Comparison of ENCODE assay signal across 22 cellular contexts in the genomic region with DNA sequence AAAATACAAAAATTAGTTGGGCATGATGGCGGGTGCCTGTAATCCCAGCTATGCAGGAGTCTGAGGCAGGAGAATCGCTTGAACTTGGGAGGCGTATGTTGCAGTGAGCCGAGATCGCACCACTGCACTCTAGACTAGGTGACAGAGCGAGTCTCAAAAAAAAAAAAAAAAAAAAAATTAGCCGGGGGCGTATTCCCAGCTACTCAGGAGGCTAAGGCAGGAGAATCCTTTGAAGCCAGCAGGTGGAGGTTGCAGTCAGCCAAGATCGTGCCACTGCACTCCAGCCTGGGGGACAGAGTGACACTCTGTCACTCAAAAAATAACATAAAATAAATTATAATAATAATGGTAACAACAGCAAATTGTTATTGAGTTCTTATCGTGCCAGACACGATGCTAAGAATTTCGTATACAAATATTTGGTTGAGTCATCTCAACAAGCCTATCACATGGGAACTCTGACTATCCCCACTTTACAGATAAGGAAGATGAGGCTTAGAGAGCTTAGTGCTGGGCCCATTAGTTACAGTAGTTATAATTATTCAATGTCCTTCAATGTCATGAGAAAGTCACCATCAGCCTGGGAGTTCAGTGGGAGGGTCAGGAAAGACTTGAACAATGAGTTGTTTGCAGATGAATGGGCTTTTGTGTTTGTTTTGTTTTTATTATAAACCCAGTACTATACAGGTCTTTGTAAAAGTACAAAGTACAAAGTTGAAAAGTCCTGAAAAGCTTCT. TPM values are rescaled to one million over a fixed set of nuclear protein-coding genes. Genes with fewer than 3 reads are reported as not detected.
A peak's percentile ranks its signal among the peaks of the same experiment; 100 is the strongest.
DNase-seq lines count a peak whose midpoint lies in the region; ATAC-seq, FAIRE-seq and TF ChIP-seq lines count a peak whose summit lies in the region.
"Had no signal": no experiment of that assay in that cellular context is flagged by ENCODE, and none has a peak within 500 bp of the region (broad histone marks: within the 10 kb centered on the region; RNA-seq: fewer than 3 reads in every experiment).

No MANE protein-coding gene starts in this region.

- TF ChIP-seq EP300 in HepG2 (IDR thresholded peaks at IDR 0.05; ENCODE audit: low read depth in 2 of 2, low read length in 2 of 2) (0 out of 4 replicates have a peak, but pooled peaks of 1 of the 2 experiments have one; percentile 9), HepG2 (CRISPR knock-in tag; IDR thresholded peaks at IDR 0.05; ENCODE audit: borderline replicate concordance) (no peak)

- no peak overlapping the region for H3K9ac ChIP-seq in HepG2 (ENCODE audit: insufficient read depth, low read depth, low read length)

- no peak overlapping the region for H3K27ac ChIP-seq in HepG2 (ENCODE audit: extremely low read length, insufficient read depth, low read length)
- no peak overlapping the region for H3K27ac ChIP-seq in right lobe of liver
- peak overlapping the region; percentile 18 for H3K27ac ChIP-seq in hepatocyte

- no peaks in the 10 kb centered on the region for H3K36me3 ChIP-seq in HepG2 (replicated peaks in 1 of 2; ENCODE audit: control insufficient read depth in 1 of 2, insufficient read depth in 2 of 2, low read length in 2 of 2)
- no peaks in the 10 kb centered on the region for H3K36me3 ChIP-seq in right lobe of liver
- no peaks in the 10 kb centered on the region for H3K36me3 ChIP-seq in hepatocyte (replicated peaks; ENCODE audit: insufficient read depth, low read depth)

- H3K4me2 ChIP-seq in HepG2 (ENCODE audit: low read depth, low read length) (peak overlapping the region; percentile 39), hepatocyte (no peak overlapping the region)

- H3K9me2 ChIP-seq in hepatocyte (replicated peaks; ENCODE audit: insufficient read depth) = no peaks in the 10 kb centered on the region

- H2AFZ ChIP-seq in HepG2 (ENCODE audit: low read length) (no peak overlapping the region), hepatocyte (no peak overlapping the region)

- TF ChIP-seq POLR2A in HepG2 (IDR thresholded peaks at IDR 0.05; ENCODE audit: insufficient read depth in 1 of 2, low read depth in 2 of 2, low read length in 2 of 2) (no peak), right lobe of liver (IDR thresholded peaks at IDR 0.05) (no peak)

- CTCF ChIA-PET in HepG2 (lab: Yijun Ruan, JAX; ENCODE audit: low intra/inter-chr PET ratio, low total read pairs) = no interaction called here

- POLR2A ChIA-PET in HepG2 (lab: Yijun Ruan, JAX) = interaction anchor here (1.3 kb wide), 1 partner anchor 9 kb away, joined by 3 read pairs; no protein-coding TSS in a partner anchor

- H3K4me1 ChIP-seq in HepG2 (ENCODE audit: insufficient read depth, low read length) (peaks cover 56% of the 10 kb centered on the region), right lobe of liver (no peaks in the 10 kb centered on the region), hepatocyte (ENCODE audit: insufficient read depth) (peaks cover 3% of the 10 kb centered on the region)

- intact Hi-C loops in HepG2 (cut with micrococcal nuclease; ENCODE audit: unreplicated experiment) = no loop called here
- intact Hi-C loops in right lobe of liver (cut with DNase I) = no loop called here

- H3K27me3 ChIP-seq in HepG2 (ENCODE audit: control insufficient read depth in 1 of 2, insufficient read depth in 2 of 2, low read length in 2 of 2) (no peaks in the 10 kb centered on the region), right lobe of liver (no peaks in the 10 kb centered on the region), hepatocyte (no peaks in the 10 kb centered on the region)

- peak; percentile 74 for DNase-seq in HepG2 (ENCODE audit: low spot score)
- no peak for DNase-seq in right lobe of liver
- no peak for DNase-seq in hepatocyte (ENCODE audit: low spot score)
- DNase-seq in Kasumi-1 (lab: John Stamatoyannopoulos, UW) = no peak
- DNase-seq in SHP77 treated with DMSO at 0.1 percent for 48 hours (lab: John Stamatoyannopoulos, UW) = no peak
- DNase-seq: activated CD8-positive, alpha-beta T cell treated with anti-CD3 and anti-CD28 coated beads for 36 hours; activated naive CD4-positive, alpha-beta T cell treated with anti-CD3 and anti-CD28 coated beads for 36 hours; activated T-cell treated with anti-CD3 and anti-CD28 coated beads, Interleukin-2, amount 50 U/mL, for 24 hours; anterior cingulate cortex; central memory CD4-positive, alpha-beta T cell; left cardiac atrium; NCI-H69; Right ventricle myocardium superior; stimulated activated CD4-positive, alpha-beta T cell treated with anti-CD3 and anti-CD28 coated beads, Interleukin-4, amount 100 ng/mL, for 24 hours; T-helper 2 cell had no signal

- TF ChIP-seq RAD21 in HepG2 (CRISPR knock-in tag; IDR thresholded peaks at IDR 0.05) = no peak

- in situ Hi-C loops in HepG2 (cut with HindIII; ENCODE audit: extremely low pct_ligation_motif_present, low pct_unique_long_range_greater_than_20kb) = loop anchor here (25.0 kb wide), 2 partner anchors 406 to 631 kb away; a partner anchor contains a TSS

- H4K20me1 ChIP-seq in HepG2 (ENCODE audit: insufficient read depth, low read length) (no peaks in the 10 kb centered on the region), hepatocyte (ENCODE audit: insufficient read depth, poor library complexity, severe bottlenecking) (no peaks in the 10 kb centered on the region)

- no peak for FAIRE-seq in HepG2 (lab: Jason Lieb, UNC)

- TF ChIP-seq CTCF in HepG2 (CRISPR knock-in tag; IDR thresholded peaks at IDR 0.05) = no peak
- TF ChIP-seq CTCF in right lobe of liver (IDR thresholded peaks at IDR 0.05) = no peak
- no peak for TF ChIP-seq CTCF in hepatocyte (IDR thresholded peaks at IDR 0.05; ENCODE audit: poor library complexity)

- 30% methylated on average over 12 of the region's 12 CpGs for whole genome bisulfite sequencing in HepG2 (ENCODE audit: low lambda C conversion rate)
- WGBS in right lobe of liver (ENCODE audit: insufficient coverage, low coverage, low lambda C conversion rate, missing lambda C conversion rate) = 55% methylated on average over 7 of the region's 12 CpGs
- WGBS in hepatocyte (ENCODE audit: low lambda C conversion rate, missing lambda C conversion rate) = 73% methylated on average over 12 of the region's 12 CpGs

- ATAC-seq in HepG2 (peak; percentile 46; the same call in 2 of the 3 replicates), right lobe of liver (no peak), GM19397 (IDR thresholded peaks at IDR 0.05; ENCODE audit: unreplicated experiment) (no peak)
- ATAC-seq: activated CD8-positive, alpha-beta T cell treated with anti-CD3 and anti-CD28 coated beads for 36 hours; esophagus mucosa; left cardiac atrium had no signal

- BruUV-seq in HepG2 (replicated peaks; lab: Mats Ljungman, UMichigan) = no TSS peak

- H3K9me3 ChIP-seq in HepG2 (ENCODE audit: low read length) (no peaks in the 10 kb centered on the region), right lobe of liver (no peaks in the 10 kb centered on the region), hepatocyte (ENCODE audit: low read depth) (no peaks in the 10 kb centered on the region)

- H3K4me3 ChIP-seq in HepG2 (replicated peaks in 1 of 3; ENCODE audit: insufficient read depth in 1 of 3, low read depth in 2 of 3, low read length in 3 of 3) = no peak overlapping the region; a peak in 1 of 6 replicates
- H3K4me3 ChIP-seq in right lobe of liver = no peak overlapping the region
- H3K4me3 ChIP-seq in hepatocyte = no peak overlapping the region

- H3K79me2 ChIP-seq in HepG2 (ENCODE audit: insufficient read depth, low read length) (no peaks in the 10 kb centered on the region), hepatocyte (no peaks in the 10 kb centered on the region)

RNA-seq across cellular contexts. Expression of a gene that starts 19.4 kb away (rescaled TPM):
- total RNA-seq in HepG2 (2016; rRNA removed; fragmentation: Illumina TruSeq; extraction: Trizol) (not detected in 2 replicates), right lobe of liver (not detected), hepatocyte (not detected in 2 replicates)
- total RNA-seq in HepG2 (2016; cell fraction: cytosol; rRNA removed; fragmentation: Illumina TruSeq; extraction: Trizol; ENCODE audit: low read depth) = not detected in 2 replicates
- not detected in 2 replicates for total RNA-seq in HepG2 (2016; cell fraction: insoluble cytoplasmic fraction; rRNA removed; fragmentation: Illumina TruSeq; extraction: Trizol)
- total RNA-seq in HepG2 (2016; cell fraction: membrane; rRNA removed; fragmentation: Illumina TruSeq; extraction: Trizol) = not detected in 2 replicates
- not detected in 2 replicates for total RNA-seq in HepG2 (2016; cell fraction: nucleus; rRNA removed; fragmentation: Illumina TruSeq; extraction: Trizol)
- polyA plus RNA-seq in HepG2 (2011; rRNA removed) (not detected in 2 replicates), hepatocyte (not detected in 2 replicates)
- polyA plus RNA-seq in HepG2 (2011; cell fraction: cytosol; rRNA removed) = not detected in 2 replicates
- not detected in 2 replicates for polyA plus RNA-seq in HepG2 (2011; cell fraction: nucleus; rRNA removed)
- not detected in 2 replicates for polyA plus RNA-seq in HepG2 (2012)
- polyA plus RNA-seq in HepG2 (2016; cell fraction: cytosol; fragmentation: Illumina TruSeq; extraction: Trizol; ENCODE audit: low read depth) = not detected in 2 replicates
- polyA plus RNA-seq in HepG2 (2016; cell fraction: insoluble cytoplasmic fraction; fragmentation: Illumina TruSeq; extraction: Trizol; ENCODE audit: low read depth) = not detected in 2 replicates
- not detected in 2 replicates for polyA plus RNA-seq in HepG2 (2016; cell fraction: membrane; fragmentation: Illumina TruSeq; extraction: Trizol; ENCODE audit: low read depth)
- polyA plus RNA-seq in HepG2 (2016; cell fraction: nucleus; fragmentation: Illumina TruSeq; extraction: Trizol; ENCODE audit: insufficient read depth, low read depth) = not detected in 2 replicates
- polyA minus RNA-seq in HepG2 (2011; rRNA and poly(A)+ RNA removed; ENCODE audit: low replicate concordance) = not detected in 2 replicates
- not detected in 2 replicates for polyA minus RNA-seq in HepG2 (2011; cell fraction: cytosol; rRNA and poly(A)+ RNA removed)
- polyA minus RNA-seq in HepG2 (2011; cell fraction: nucleus; rRNA and poly(A)+ RNA removed) = not detected in 2 replicates
- total RNA-seq: activated CD8-positive, alpha-beta T cell treated with anti-CD3 and anti-CD28 coated beads for 36 hours; activated naive CD4-positive, alpha-beta T cell treated with anti-CD3 and anti-CD28 coated beads for 36 hours; esophagus mucosa; left cardiac atrium; mononuclear cell; pulmonary artery endothelial cell; Right ventricle myocardium superior; ureter had no signal
- polyA plus RNA-seq: BJ had no signal

RNA-seq across cellular contexts. Expression of a gene that starts 21.7 kb away (rescaled TPM):
- total RNA-seq in HepG2 (2016; rRNA removed; fragmentation: Illumina TruSeq; extraction: Trizol) (0.02 TPM in 1 of 2 replicates, not detected in the other), right lobe of liver (under 1 TPM in 2 of 6 experiments, not detected in 4; 0.07 to 0.42 TPM), hepatocyte (0.80 and 1.4 TPM in 2 replicates)
- not detected in 2 replicates for total RNA-seq in HepG2 (2016; cell fraction: cytosol; rRNA removed; fragmentation: Illumina TruSeq; extraction: Trizol; ENCODE audit: low read depth)
- total RNA-seq in HepG2 (2016; cell fraction: insoluble cytoplasmic fraction; rRNA removed; fragmentation: Illumina TruSeq; extraction: Trizol) = not detected in 2 replicates
- total RNA-seq in HepG2 (2016; cell fraction: membrane; rRNA removed; fragmentation: Illumina TruSeq; extraction: Trizol) = not detected in 2 replicates
- not detected in 2 replicates for total RNA-seq in HepG2 (2016; cell fraction: nucleus; rRNA removed; fragmentation: Illumina TruSeq; extraction: Trizol)
- polyA plus RNA-seq in HepG2 (2011; rRNA removed) (0.01 and 0.24 TPM in 2 replicates), hepatocyte (3.9 and 4.6 TPM in 2 replicates)
- not detected in 2 replicates for polyA plus RNA-seq in HepG2 (2011; cell fraction: cytosol; rRNA removed)
- 0.12 and 0.23 TPM in 2 replicates for polyA plus RNA-seq in HepG2 (2011; cell fraction: nucleus; rRNA removed)
- polyA plus RNA-seq in HepG2 (2012) = not detected in 2 replicates
- not detected in 2 replicates for polyA plus RNA-seq in HepG2 (2016; cell fraction: cytosol; fragmentation: Illumina TruSeq; extraction: Trizol; ENCODE audit: low read depth)
- not detected in 2 replicates for polyA plus RNA-seq in HepG2 (2016; cell fraction: insoluble cytoplasmic fraction; fragmentation: Illumina TruSeq; extraction: Trizol; ENCODE audit: low read depth)
- not detected in 2 replicates for polyA plus RNA-seq in HepG2 (2016; cell fraction: membrane; fragmentation: Illumina TruSeq; extraction: Trizol; ENCODE audit: low read depth)
- not detected in 2 replicates for polyA plus RNA-seq in HepG2 (2016; cell fraction: nucleus; fragmentation: Illumina TruSeq; extraction: Trizol; ENCODE audit: insufficient read depth, low read depth)
- polyA minus RNA-seq in HepG2 (2011; rRNA and poly(A)+ RNA removed; ENCODE audit: low replicate concordance) = 13.6 TPM in 1 of 2 replicates, not detected in the other
- not detected in 2 replicates for polyA minus RNA-seq in HepG2 (2011; cell fraction: cytosol; rRNA and poly(A)+ RNA removed)
- polyA minus RNA-seq in HepG2 (2011; cell fraction: nucleus; rRNA and poly(A)+ RNA removed) = 0.13 and 0.25 TPM in 2 replicates
- total RNA-seq: activated CD8-positive, alpha-beta T cell treated with anti-CD3 and anti-CD28 coated beads for 36 hours; mononuclear cell had no signal

RNA-seq across cellular contexts. Expression of a gene that starts 27.3 kb away (rescaled TPM):
- total RNA-seq in HepG2 (2016; rRNA removed; fragmentation: Illumina TruSeq; extraction: Trizol) (not detected in 2 replicates), right lobe of liver (not detected), hepatocyte (0.20 TPM in 1 of 2 replicates, not detected in the other)
- total RNA-seq in HepG2 (2016; cell fraction: cytosol; rRNA removed; fragmentation: Illumina TruSeq; extraction: Trizol; ENCODE audit: low read depth) = not detected in 2 replicates
- total RNA-seq in HepG2 (2016; cell fraction: insoluble cytoplasmic fraction; rRNA removed; fragmentation: Illumina TruSeq; extraction: Trizol) = not detected in 2 replicates
- total RNA-seq in HepG2 (2016; cell fraction: membrane; rRNA removed; fragmentation: Illumina TruSeq; extraction: Trizol) = not detected in 2 replicates
- total RNA-seq in HepG2 (2016; cell fraction: nucleus; rRNA removed; fragmentation: Illumina TruSeq; extraction: Trizol) = not detected in 2 replicates
- polyA plus RNA-seq in HepG2 (2011; rRNA removed) (not detected in 2 replicates), hepatocyte (not detected in 2 replicates)
- not detected in 2 replicates for polyA plus RNA-seq in HepG2 (2011; cell fraction: cytosol; rRNA removed)
- not detected in 2 replicates for polyA plus RNA-seq in HepG2 (2011; cell fraction: nucleus; rRNA removed)
- not detected in 2 replicates for polyA plus RNA-seq in HepG2 (2012)
- polyA plus RNA-seq in HepG2 (2016; cell fraction: cytosol; fragmentation: Illumina TruSeq; extraction: Trizol; ENCODE audit: low read depth) = not detected in 2 replicates
- polyA plus RNA-seq in HepG2 (2016; cell fraction: insoluble cytoplasmic fraction; fragmentation: Illumina TruSeq; extraction: Trizol; ENCODE audit: low read depth) = not detected in 2 replicates
- not detected in 2 replicates for polyA plus RNA-seq in HepG2 (2016; cell fraction: membrane; fragmentation: Illumina TruSeq; extraction: Trizol; ENCODE audit: low read depth)
- not detected in 2 replicates for polyA plus RNA-seq in HepG2 (2016; cell fraction: nucleus; fragmentation: Illumina TruSeq; extraction: Trizol; ENCODE audit: insufficient read depth, low read depth)
- 0.07 TPM in 1 of 2 replicates, not detected in the other for polyA minus RNA-seq in HepG2 (2011; rRNA and poly(A)+ RNA removed; ENCODE audit: low replicate concordance)
- not detected in 2 replicates for polyA minus RNA-seq in HepG2 (2011; cell fraction: cytosol; rRNA and poly(A)+ RNA removed)
- not detected in 2 replicates for polyA minus RNA-seq in HepG2 (2011; cell fraction: nucleus; rRNA and poly(A)+ RNA removed)
- total RNA-seq: A172; activated CD8-positive, alpha-beta T cell treated with anti-CD3 and anti-CD28 coated beads for 36 hours; activated naive CD4-positive, alpha-beta T cell treated with anti-CD3 and anti-CD28 coated beads for 36 hours; mononuclear cell; pulmonary artery endothelial cell; Right ventricle myocardium superior; ureter had no signal
- polyA plus RNA-seq: BJ had no signal

RNA-seq across cellular contexts. Expression of a gene that starts 45.9 kb away (rescaled TPM):
- total RNA-seq in HepG2 (2016; rRNA removed; fragmentation: Illumina TruSeq; extraction: Trizol) (not detected in 2 replicates), right lobe of liver (not detected), hepatocyte (not detected in 2 replicates)
- total RNA-seq in HepG2 (2016; cell fraction: cytosol; rRNA removed; fragmentation: Illumina TruSeq; extraction: Trizol; ENCODE audit: low read depth) = not detected in 2 replicates
- not detected in 2 replicates for total RNA-seq in HepG2 (2016; cell fraction: insoluble cytoplasmic fraction; rRNA removed; fragmentation: Illumina TruSeq; extraction: Trizol)
- total RNA-seq in HepG2 (2016; cell fraction: membrane; rRNA removed; fragmentation: Illumina TruSeq; extraction: Trizol) = not detected in 2 replicates
- total RNA-seq in HepG2 (2016; cell fraction: nucleus; rRNA removed; fragmentation: Illumina TruSeq; extraction: Trizol) = not detected in 2 replicates
- polyA plus RNA-seq in HepG2 (2011; rRNA removed) (not detected in 2 replicates), hepatocyte (not detected in 2 replicates)
- not detected in 2 replicates for polyA plus RNA-seq in HepG2 (2011; cell fraction: cytosol; rRNA removed)
- not detected in 2 replicates for polyA plus RNA-seq in HepG2 (2011; cell fraction: nucleus; rRNA removed)
- polyA plus RNA-seq in HepG2 (2012) = not detected in 2 replicates
- polyA plus RNA-seq in HepG2 (2016; cell fraction: cytosol; fragmentation: Illumina TruSeq; extraction: Trizol; ENCODE audit: low read depth) = not detected in 2 replicates
- not detected in 2 replicates for polyA plus RNA-seq in HepG2 (2016; cell fraction: insoluble cytoplasmic fraction; fragmentation: Illumina TruSeq; extraction: Trizol; ENCODE audit: low read depth)
- not detected in 2 replicates for polyA plus RNA-seq in HepG2 (2016; cell fraction: membrane; fragmentation: Illumina TruSeq; extraction: Trizol; ENCODE audit: low read depth)
- polyA plus RNA-seq in HepG2 (2016; cell fraction: nucleus; fragmentation: Illumina TruSeq; extraction: Trizol; ENCODE audit: insufficient read depth, low read depth) = not detected in 2 replicates
- polyA minus RNA-seq in HepG2 (2011; rRNA and poly(A)+ RNA removed; ENCODE audit: low replicate concordance) = not detected in 2 replicates
- polyA minus RNA-seq in HepG2 (2011; cell fraction: cytosol; rRNA and poly(A)+ RNA removed) = not detected in 2 replicates
- polyA minus RNA-seq in HepG2 (2011; cell fraction: nucleus; rRNA and poly(A)+ RNA removed) = not detected in 2 replicates
- total RNA-seq: A172; activated CD8-positive, alpha-beta T cell treated with anti-CD3 and anti-CD28 coated beads for 36 hours; activated naive CD4-positive, alpha-beta T cell treated with anti-CD3 and anti-CD28 coated beads for 36 hours; left cardiac atrium; mononuclear cell; pulmonary artery endothelial cell; Right ventricle myocardium superior; ureter had no signal
- polyA plus RNA-seq: BJ had no signal
